ENCODE assay signal across 29 cellular contexts in genomic region chr10:71193516-71193915, GRCh38. TPM values are rescaled to one million over a fixed set of nuclear protein-coding genes. Genes with fewer than 3 reads are reported as not detected.
"Had no signal": no experiment of that assay in that cellular context is flagged by ENCODE, and none has a peak within 500 bp of the region (broad histone marks: within the 10 kb centered on the region; RNA-seq: fewer than 3 reads in every experiment).

No MANE protein-coding gene starts in this region.

- H3K4me3 Mint-ChIP-seq: activated B cell treated with CpG ODN at 0.5 μM for 24 hours; activated CD4-positive, alpha-beta T cell treated with anti-CD3 and anti-CD28 coated beads, Interleukin-2, amount 10 ng/mL, durations not matched to agents 24 days and 14 days; activated CD8-positive, alpha-beta memory T cell treated with anti-CD3 and anti-CD28 coated beads, Interleukin-2, amount 10 ng/mL, durations not matched to agents 7 days and 5 days; activated naive CD8-positive, alpha-beta T cell treated with anti-CD3 and anti-CD28 coated beads, Interleukin-2, amount 10 ng/mL, durations not matched to agents 7 days and 5 days; activated T-helper 17 cell treated with anti-CD3 and anti-CD28 coated beads, Interleukin-2, amount 50 U/mL, for 72 hours; T-helper 1 cell treated with Interleukin-12 subunit alpha and Interleukin-12 subunit beta and Interleukin-4 antibody, amounts not matched to agents 30 μg/mL and 1 μg/mL, for 36 hours had no signal

- ATAC-seq: activated CD8-positive, alpha-beta memory T cell treated with anti-CD3 and anti-CD28 coated beads, Interleukin-2, amount 10 ng/mL, durations not matched to agents 7 days and 5 days; activated T-helper 17 cell treated with anti-CD3 and anti-CD28 coated beads, Interleukin-2, amount 50 U/mL, for 72 hours; Panc1; SK-N-SH treated with all-trans-retinoic acid at 6 μM for 48 hours had no signal

- H3K4me1 Mint-ChIP-seq: activated B cell treated with CpG ODN at 0.5 μM for 24 hours; activated CD4-positive, alpha-beta T cell treated with anti-CD3 and anti-CD28 coated beads, Interleukin-2, amount 10 ng/mL, durations not matched to agents 24 days and 14 days; activated CD8-positive, alpha-beta memory T cell treated with anti-CD3 and anti-CD28 coated beads, Interleukin-2, amount 10 ng/mL, durations not matched to agents 7 days and 5 days; activated naive CD8-positive, alpha-beta T cell treated with anti-CD3 and anti-CD28 coated beads, Interleukin-2, amount 10 ng/mL, durations not matched to agents 7 days and 5 days; activated T-helper 17 cell treated with anti-CD3 and anti-CD28 coated beads, Interleukin-2, amount 50 U/mL, for 72 hours had no signal

- H3K9me3 ChIP-seq: SJSA1 had no signal

- H3K36me3 Mint-ChIP-seq: activated CD8-positive, alpha-beta memory T cell treated with anti-CD3 and anti-CD28 coated beads, Interleukin-2, amount 10 ng/mL, durations not matched to agents 7 days and 5 days; activated naive CD8-positive, alpha-beta T cell treated with anti-CD3 and anti-CD28 coated beads, Interleukin-2, amount 10 ng/mL, durations not matched to agents 7 days and 5 days had no signal

- H3K36me3 ChIP-seq: adrenal gland, SJSA1 had no signal

- H3K27me3 ChIP-seq: SJSA1 had no signal

- DNase-seq: activated B cell treated with CpG ODN at 0.5 μM for 24 hours; activated CD4-positive, alpha-beta T cell treated with anti-CD3 and anti-CD28 coated beads for 1 hour; activated CD4-positive, alpha-beta T cell treated with anti-CD3 and anti-CD28 coated beads, Interleukin-2, amount 10 ng/mL, durations not matched to agents 24 days and 14 days; activated CD4-positive, alpha-beta T cell treated with anti-CD3 and anti-CD28 coated beads, Interleukin-2, amount 50 U/mL, for 48 hours; activated CD8-positive, alpha-beta memory T cell treated with anti-CD3 and anti-CD28 coated beads, Interleukin-2, amount 10 ng/mL, durations not matched to agents 7 days and 5 days; activated naive CD4-positive, alpha-beta T cell treated with anti-CD3 and anti-CD28 coated beads, Interleukin-2, amount 50 U/mL, for 16 hours; activated naive CD8-positive, alpha-beta T cell treated with anti-CD3 and anti-CD28 coated beads, Interleukin-2, amount 10 ng/mL, durations not matched to agents 7 days and 5 days; activated T-cell treated with anti-CD3 and anti-CD28 coated beads for 4 hours; activated T-cell treated with anti-CD3 and anti-CD28 coated beads, Interleukin-2, amount 50 U/mL, for 48 hours; adrenal gland; anterior cingulate cortex; cerebellar nuclear complex; KG1; NCI-H1092; NCI-H1417; NCI-H1930; NCI-H2171; NCI-H2227 treated with DMSO at 0.1 percent for 48 hours; NCI-H446 treated with DMSO at 0.1 percent for 48 hours; NCI-H524 treated with DMSO at 0.1 percent for 48 hours; NCI-H748 treated with DMSO at 0.1 percent for 48 hours; Right ventricle myocardium superior; RPMI8226 had no signal

- H3K4me3 ChIP-seq: adrenal gland, SJSA1 had no signal

- H3K27ac ChIP-seq: adrenal gland, SJSA1 had no signal

- H3K4me1 ChIP-seq: adrenal gland, SJSA1 had no signal

- H3K27ac Mint-ChIP-seq: activated B cell treated with CpG ODN at 0.5 μM for 24 hours; activated CD4-positive, alpha-beta T cell treated with anti-CD3 and anti-CD28 coated beads, Interleukin-2, amount 10 ng/mL, durations not matched to agents 24 days and 14 days; activated CD8-positive, alpha-beta memory T cell treated with anti-CD3 and anti-CD28 coated beads, Interleukin-2, amount 10 ng/mL, durations not matched to agents 7 days and 5 days; activated naive CD8-positive, alpha-beta T cell treated with anti-CD3 and anti-CD28 coated beads, Interleukin-2, amount 10 ng/mL, durations not matched to agents 7 days and 5 days; activated T-helper 17 cell treated with anti-CD3 and anti-CD28 coated beads, Interleukin-2, amount 50 U/mL, for 72 hours; T-helper 1 cell treated with Interleukin-12 subunit alpha and Interleukin-12 subunit beta and Interleukin-4 antibody, amounts not matched to agents 30 μg/mL and 1 μg/mL, for 36 hours had no signal

RNA-seq across cellular contexts. Expression of gene UNC5B, which starts 18.9 kb away (rescaled TPM):
- total RNA-seq: activated B cell treated with CpG ODN at 0.5 μM for 24 hours, OCI-LY7 had no signal
